ENCODE assay signal across 11 cellular contexts in genomic region chr16:8571061-8571596, GRCh38. TPM values are rescaled to one million over a fixed set of nuclear protein-coding genes. Genes with fewer than 3 reads are reported as not detected.
DNase-seq lines count a peak whose midpoint lies in the region; TF ChIP-seq lines count a peak whose summit lies in the region.
"Had no signal": no experiment of that assay in that cellular context is flagged by ENCODE, and none has a peak within 500 bp of the region (broad histone marks: within the 10 kb centered on the region; RNA-seq: fewer than 3 reads in every experiment).

No MANE protein-coding gene starts in this region.

- H3K4me1 ChIP-seq in SJSA1 (replicated peaks) = peaks cover 25% of the 10 kb centered on the region
- peaks cover 0 to 35% (median 13%) of the 10 kb centered on the region in 4 donors for H3K4me1 ChIP-seq in tibial nerve
- H3K4me1 ChIP-seq: BE2C had no signal

- H3K27ac ChIP-seq in SJSA1 = peak overlapping the region; percentile 82
- H3K27ac ChIP-seq in tibial nerve = peak overlapping the region in 3 of 4 donors; percentile 41 to 77 (median 71)

- TF ChIP-seq POLR2A in tibial nerve (IDR thresholded peaks at IDR 0.05) = no peak

- H3K4me3 ChIP-seq in SJSA1 (no peak overlapping the region), tibial nerve (no peak overlapping the region)

- peak in 1 of 2 donors; percentile 29 for TF ChIP-seq EP300 in tibial nerve (IDR thresholded peaks at IDR 0.05)

- no peak for TF ChIP-seq CTCF in tibial nerve (IDR thresholded peaks at IDR 0.05)

- H3K27me3 ChIP-seq in SJSA1 (replicated peaks) = peaks cover 2% of the 10 kb centered on the region; the same call in 1 of the 2 replicates
- peaks cover 0 to 7% of the 10 kb centered on the region in 2 donors for H3K27me3 ChIP-seq in tibial nerve

- WGBS in tibial nerve, 2 donors = 19% methylated on average over 6 of the region's 6 CpGs

- H3K9me3 ChIP-seq in SJSA1 (replicated peaks) = no peaks in the 10 kb centered on the region
- no peaks in the 10 kb centered on the region for H3K9me3 ChIP-seq in tibial nerve
- H3K9me3 ChIP-seq: BE2C had no signal

- peak; percentile 4 for DNase-seq in activated effector memory CD4-positive, alpha-beta T cell treated with anti-CD3 and anti-CD28 coated beads, Interleukin-2, amount 50 U/mL, for 16 hours
- DNase-seq in activated effector memory CD4-positive, alpha-beta T cell treated with Interleukin-2 at 50 U/mL for 16 hours = no peak
- DNase-seq in SJSA1 (ENCODE audit: low read depth in 1 of 2, low spot score in 2 of 2) = peak in 1 of 2 experiments; percentile 85
- peak; percentile 86 for DNase-seq in foreskin melanocyte
- no peak for DNase-seq in tibial nerve (ENCODE audit: low spot score in 2 of 2)
- no peak for DNase-seq in DMS 273 treated with DMSO at 0.1 percent for 48 hours (lab: John Stamatoyannopoulos, UW)
- no peak for DNase-seq in stimulated activated CD8-positive, alpha-beta memory T cell treated with anti-CD3 and anti-CD28 coated beads, Interleukin-4, amount 100 ng/mL, for 48 hours
- no peak for DNase-seq in activated CD8-positive, alpha-beta memory T cell treated with anti-CD3 and anti-CD28 coated beads for 24 hours
- DNase-seq: BE2C, NCI-H1436 had no signal

- H3K36me3 ChIP-seq in SJSA1 (no peaks in the 10 kb centered on the region), tibial nerve (no peaks in the 10 kb centered on the region)
- H3K36me3 ChIP-seq: BE2C had no signal

RNA-seq across cellular contexts. Expression of gene TMEM114, which starts 19.2 kb away (rescaled TPM):
- total RNA-seq in SJSA1 (2014; rRNA removed; shearing (Covaris generic)) = not detected in 2 replicates
- total RNA-seq in tibial nerve = not detected
- total RNA-seq: ureter had no signal

RNA-seq across cellular contexts. Expression of gene METTL22, which starts 50.4 kb away (rescaled TPM):
- 14.9 and 19.8 TPM in 2 replicates for total RNA-seq in SJSA1 (2014; rRNA removed; shearing (Covaris generic))
- 10 to 100 TPM; 34.3 to 69.5 (median 46.6) TPM for total RNA-seq in tibial nerve

Comparison
In these comparisons a context has a peak if more than half of its experiments do, and no peak if none do; other contexts are left out.
1. DNase-seq: peak in activated effector memory CD4-positive, alpha-beta T cell treated with anti-CD3 and anti-CD28 coated beads, Interleukin-2, amount 50 U/mL, for 16 hours (single experiment) and foreskin melanocyte (single experiment); none in activated effector memory CD4-positive, alpha-beta T cell treated with Interleukin-2 at 50 U/mL for 16 hours (single experiment), tibial nerve (0 of 2), DMS 273 treated with DMSO at 0.1 percent for 48 hours (single experiment), stimulated activated CD8-positive, alpha-beta memory T cell treated with anti-CD3 and anti-CD28 coated beads, Interleukin-4, amount 100 ng/mL, for 48 hours (single experiment) and activated CD8-positive, alpha-beta memory T cell treated with anti-CD3 and anti-CD28 coated beads for 24 hours (single experiment).